Comparison of ENCODE assay signal across 8 cellular contexts in genomic region chr15:98547741-98548166, GRCh38.
DNase-seq lines count a peak whose midpoint lies in the region; ATAC-seq, FAIRE-seq and TF ChIP-seq lines count a peak whose summit lies in the region.

No MANE protein-coding gene starts in this region.

- H3K36me3 ChIP-seq in Panc1 (ENCODE audit: control insufficient read depth, insufficient read depth, low read length) (no peaks in the 10 kb centered on the region), muscle layer of duodenum (ENCODE audit: control insufficient read depth in 1 of 2, insufficient read depth in 2 of 2, low read length in 2 of 2) (no peaks in the 10 kb centered on the region)

- H3K27me3 ChIP-seq in Panc1 (ENCODE audit: control insufficient read depth, insufficient read depth, low read length) (no peaks in the 10 kb centered on the region; the same call in 1 of the 2 replicates), muscle layer of duodenum (ENCODE audit: low read depth, low read length) (no peaks in the 10 kb centered on the region)

- ATAC-seq in Panc1 (peak; percentile 47), GM18867 (IDR thresholded peaks at IDR 0.05; ENCODE audit: unreplicated experiment) (no peak), GM21447 (IDR thresholded peaks at IDR 0.05; ENCODE audit: unreplicated experiment) (no peak)

- TF ChIP-seq CTCF in AG04449 (IDR thresholded peaks at IDR 0.05; ENCODE audit: insufficient read depth, low read length, missing control alignments) (no peak), Panc1 (IDR thresholded peaks at IDR 0.05) (no peak), epithelial cell of esophagus (IDR thresholded peaks at IDR 0.05; ENCODE audit: insufficient read depth, low read depth, low read length, missing control alignments) (no peak), D721Med (IDR thresholded peaks at IDR 0.05; ENCODE audit: insufficient read depth, missing control alignments) (no peak)

- DNase-seq in AG04449 (ENCODE audit: low read depth, low spot score), result no peak
- no peak for DNase-seq in Panc1 (ENCODE audit: low read depth, low spot score)
- DNase-seq in epithelial cell of esophagus (ENCODE audit: low read depth), result no peak
- no peak for DNase-seq in D721Med (ENCODE audit: insufficient read length, low spot score)
- no peak for DNase-seq in NCI-H2171 (lab: John Stamatoyannopoulos, UW)

- POLR2A ChIA-PET in AG04449 (lab: Yijun Ruan, JAX) (no interaction called here), Panc1 (lab: Charles Lee) (no interaction called here)

- BruUV-seq in Panc1 (replicated peaks; lab: Mats Ljungman, UMichigan), result no TSS peak

- no peaks in the 10 kb centered on the region for H3K9me3 ChIP-seq in Panc1 (ENCODE audit: control insufficient read depth, insufficient read depth, low read depth, low read length)
- no peaks in the 10 kb centered on the region for H3K9me3 ChIP-seq in muscle layer of duodenum (ENCODE audit: control insufficient read depth in 1 of 2, low read length in 2 of 2)

- H3K4me1 ChIP-seq in Panc1 (ENCODE audit: control insufficient read depth, insufficient read depth, low read length) (no peaks in the 10 kb centered on the region), muscle layer of duodenum (ENCODE audit: control insufficient read depth in 1 of 2, insufficient read depth in 2 of 2, low read length in 2 of 2) (peaks cover 0 to 12% of the 10 kb centered on the region in 2 donors)

- FAIRE-seq in D721Med (lab: Jason Lieb, UNC), result no peak

- H3K4me3 ChIP-seq in AG04449 (ENCODE audit: low read depth, low read length) (peak overlapping the region; percentile 63), Panc1 (ENCODE audit: low read depth in 2 of 2, low read length in 2 of 2) (peak overlapping the region; percentile 61 to 77), epithelial cell of esophagus (ENCODE audit: low read length) (peak overlapping the region; percentile 54), muscle layer of duodenum (ENCODE audit: low read depth in 1 of 2, low read length in 2 of 2) (peak overlapping the region; percentile 68 to 70)

- intact Hi-C loops in Panc1 (cut with micrococcal nuclease; ENCODE audit: unreplicated experiment), result no loop called here

- in situ Hi-C loops in Panc1 (cut with HindIII; ENCODE audit: low pct_unique_long_range_greater_than_20kb, low sequenced_read_pairs), result no loop called here

- CTCF ChIA-PET in AG04449 (lab: Yijun Ruan, JAX) (interaction anchor here (0.8 to 1.6 kb wide), 3 partner anchors 14 to 99 kb away, joined by 3 to 8 read pairs (median 4); no protein-coding TSS in a partner anchor), Panc1 (lab: Charles Lee) (no interaction called here)

- peak overlapping the region; percentile 78 for H3K27ac ChIP-seq in Panc1 (ENCODE audit: low read length)
- peak overlapping the region; percentile 45 for H3K27ac ChIP-seq in muscle layer of duodenum (ENCODE audit: low read length)
